ENCODE assay signal across 13 cellular contexts in genomic region chr14:37036669-37037341, GRCh38.
DNase-seq lines count a peak whose midpoint lies in the region; ATAC-seq and TF ChIP-seq lines count a peak whose summit lies in the region.
"Had no signal": no experiment of that assay in that cellular context is flagged by ENCODE, and none has a peak within 500 bp of the region (broad histone marks: within the 10 kb centered on the region; RNA-seq: fewer than 3 reads in every experiment).

No MANE protein-coding gene starts in this region.

- H3K27me3 ChIP-seq in MM.1S (replicated peaks; ENCODE audit: insufficient read depth, low read length) (no peaks in the 10 kb centered on the region), skeletal muscle satellite cell (ENCODE audit: control insufficient read depth, insufficient read depth, low read length) (no peaks in the 10 kb centered on the region)
- H3K27me3 ChIP-seq: breast epithelium, heart left ventricle had no signal

- peak; percentile 47 for ATAC-seq in GM18909 (IDR thresholded peaks at IDR 0.05; ENCODE audit: poor library complexity, unreplicated experiment)
- ATAC-seq in GM18517 (IDR thresholded peaks at IDR 0.05; ENCODE audit: unreplicated experiment) = no peak
- ATAC-seq: activated T-helper 17 cell treated with anti-CD3 and anti-CD28 coated beads, Interleukin-2, amount 50 U/mL, for 72 hours; heart left ventricle had no signal

- H3K4me1 ChIP-seq in MM.1S (ENCODE audit: low read length) = peaks cover 18% of the 10 kb centered on the region
- peaks cover 37% of the 10 kb centered on the region for H3K4me1 ChIP-seq in skeletal muscle satellite cell (ENCODE audit: control insufficient read depth, insufficient read depth, low read length)
- H3K4me1 ChIP-seq: breast epithelium had no signal

- H3K9me3 ChIP-seq in MM.1S (replicated peaks; ENCODE audit: insufficient read depth, low read length) = no peaks in the 10 kb centered on the region
- H3K9me3 ChIP-seq in skeletal muscle satellite cell (replicated peaks; ENCODE audit: low read length) = no peaks in the 10 kb centered on the region
- H3K9me3 ChIP-seq: breast epithelium, heart left ventricle had no signal

- no peaks in the 10 kb centered on the region for H3K9me2 ChIP-seq in MM.1S (replicated peaks; ENCODE audit: insufficient read depth, low read length)

- DNase-seq in MM.1S (peak; percentile 10), choroid plexus epithelial cell (ENCODE audit: low read depth) (peak; percentile 61), amniotic stem cell (lab: John Stamatoyannopoulos, UW) (no peak), NCI-H510A (lab: John Stamatoyannopoulos, UW) (no peak)
- DNase-seq: activated CD4-positive, alpha-beta T cell treated with anti-CD3 and anti-CD28 coated beads, Interleukin-2, amount 50 U/mL, for 4 hours; heart left ventricle; NCI-H345; small intestine had no signal

- no peak overlapping the region for H3K4me3 ChIP-seq in MM.1S (ENCODE audit: low read length)
- H3K4me3 ChIP-seq in choroid plexus epithelial cell (ENCODE audit: low read depth, low read length) = no peak overlapping the region
- H3K4me3 ChIP-seq in skeletal muscle satellite cell (ENCODE audit: low read length) = no peak overlapping the region
- H3K4me3 ChIP-seq: breast epithelium, heart left ventricle had no signal

- no peak for TF ChIP-seq CTCF in MM.1S (IDR thresholded peaks at IDR 0.05; ENCODE audit: low read length)
- TF ChIP-seq CTCF in choroid plexus epithelial cell (conservative IDR thresholded peaks at IDR 0.05; ENCODE audit: low read depth, low read length) = no peak

- no peak overlapping the region for H3K9ac ChIP-seq in MM.1S (ENCODE audit: low read length)
- H3K9ac ChIP-seq in skeletal muscle satellite cell (ENCODE audit: low read depth, low read length) = no peak overlapping the region

- no peaks in the 10 kb centered on the region for H3K79me2 ChIP-seq in MM.1S (ENCODE audit: low read length)

- H3K4me2 ChIP-seq in MM.1S (ENCODE audit: low read depth, low read length) (no peak overlapping the region), skeletal muscle satellite cell (ENCODE audit: low read length) (peak overlapping the region; percentile 19)

- H3K36me3 ChIP-seq in MM.1S (replicated peaks; ENCODE audit: insufficient read depth, low read length) (no peaks in the 10 kb centered on the region), skeletal muscle satellite cell (ENCODE audit: insufficient read depth, low read length) (no peaks in the 10 kb centered on the region)
- H3K36me3 ChIP-seq: breast epithelium, heart left ventricle had no signal

- no peak overlapping the region for H2AFZ ChIP-seq in MM.1S (ENCODE audit: low read length)

- H4K20me1 ChIP-seq in MM.1S (ENCODE audit: insufficient read depth, low read length) = no peaks in the 10 kb centered on the region

- H3F3A ChIP-seq in MM.1S (ENCODE audit: insufficient read depth, low read length) = no peaks in the 10 kb centered on the region; the same call in 1 of the 2 replicates

- H3K27ac ChIP-seq in MM.1S (ENCODE audit: low read length) = peak overlapping the region; percentile 16; the same call in 1 of the 2 replicates
- H3K27ac ChIP-seq: breast epithelium, heart left ventricle had no signal

Comparison
In these comparisons a context has a peak if more than half of its experiments do, and no peak if none do; other contexts are left out.
1. DNase-seq: peak in MM.1S (single experiment) and choroid plexus epithelial cell (single experiment); none in amniotic stem cell (single experiment) and NCI-H510A (single experiment).